Comparison of ENCODE assay signal across 18 cellular contexts in genomic region chr1:239008568-239008967, GRCh38.
A peak's percentile ranks its signal among the peaks of the same experiment; 100 is the strongest.
DNase-seq lines count a peak whose midpoint lies in the region; ATAC-seq and TF ChIP-seq lines count a peak whose summit lies in the region.
"Had no signal": no experiment of that assay in that cellular context is flagged by ENCODE, and none has a peak within 500 bp of the region (broad histone marks: within the 10 kb centered on the region; RNA-seq: fewer than 3 reads in every experiment).

No MANE protein-coding gene starts in this region.

- no peaks in the 10 kb centered on the region for H3K36me3 Mint-ChIP-seq in endothelial cell (ENCODE audit: low read depth, unreplicated experiment)
- H3K36me3 Mint-ChIP-seq in T-helper 17 cell (ENCODE audit: low read depth) = no peaks in the 10 kb centered on the region

- no TSS peak for BruUV-seq in PC-3 (replicated peaks; lab: Mats Ljungman, UMichigan)

- no peaks in the 10 kb centered on the region for H4K20me1 ChIP-seq in PC-3 (ENCODE audit: low read length)
- H4K20me1 ChIP-seq in smooth muscle cell (ENCODE audit: low read depth) = no peaks in the 10 kb centered on the region

- intact Hi-C loops in PC-3 (cut with micrococcal nuclease) = no loop called here
- intact Hi-C loops in left ventricle myocardium superior (cut with micrococcal nuclease) = no loop called here

- H3K4me1 ChIP-seq in PC-3 (ENCODE audit: insufficient read depth, low read length) (no peaks in the 10 kb centered on the region), smooth muscle cell (ENCODE audit: low read depth) (no peaks in the 10 kb centered on the region)
- H3K4me1 ChIP-seq: Caco-2 had no signal

- H3K27me3 ChIP-seq in PC-3 (ENCODE audit: low read length) (no peaks in the 10 kb centered on the region), smooth muscle cell (ENCODE audit: low read depth) (no peaks in the 10 kb centered on the region)

- no peak overlapping the region for H3K9ac ChIP-seq in PC-3 (ENCODE audit: low read length)
- H3K9ac ChIP-seq in smooth muscle cell (ENCODE audit: low read depth) = no peak overlapping the region

- no peaks in the 10 kb centered on the region for H3K36me3 ChIP-seq in PC-3 (ENCODE audit: low read depth, low read length)
- H3K36me3 ChIP-seq in smooth muscle cell (ENCODE audit: low read depth) = no peaks in the 10 kb centered on the region

- H3K4me2 ChIP-seq in PC-3 (ENCODE audit: low read length) (no peak overlapping the region), smooth muscle cell (no peak overlapping the region)

- H3F3A ChIP-seq in PC-3 (ENCODE audit: low read length, unreplicated experiment) (no peaks in the 10 kb centered on the region), smooth muscle cell (ENCODE audit: low read depth) (no peaks in the 10 kb centered on the region)

- H3K9me3 Mint-ChIP-seq in endothelial cell (ENCODE audit: unreplicated experiment) = no peaks in the 10 kb centered on the region
- H3K9me3 Mint-ChIP-seq: CD4-positive, alpha-beta T cell had no signal

- H2AFZ ChIP-seq in PC-3 (ENCODE audit: low read length) (no peak overlapping the region), smooth muscle cell (ENCODE audit: low read depth) (no peak overlapping the region)

- H3K4me1 Mint-ChIP-seq in endothelial cell (ENCODE audit: unreplicated experiment) = no peaks in the 10 kb centered on the region
- no peaks in the 10 kb centered on the region for H3K4me1 Mint-ChIP-seq in T-helper 17 cell

- no peaks in the 10 kb centered on the region for H3K9me2 ChIP-seq in PC-3 (replicated peaks; ENCODE audit: low read length)

- H3K27me3 Mint-ChIP-seq in endothelial cell (ENCODE audit: unreplicated experiment) (no peaks in the 10 kb centered on the region), T-helper 17 cell (no peaks in the 10 kb centered on the region)
- H3K27me3 Mint-ChIP-seq: CD4-positive, alpha-beta T cell had no signal

- CTCF ChIA-PET in PC-3 (lab: Charles Lee) = no interaction called here

- POLR2A ChIA-PET in PC-3 (lab: Charles Lee; ENCODE audit: unreplicated experiment) = no interaction called here

- no peak overlapping the region for H3K4me3 ChIP-seq in PC-3 (ENCODE audit: low read length)
- no peak overlapping the region for H3K4me3 ChIP-seq in smooth muscle cell
- H3K4me3 ChIP-seq: GM12878 had no signal

- DNase-seq in ELR (ENCODE audit: low read depth) (peak; percentile 26), PC-3 (peak; percentile 13), endothelial cell (ENCODE audit: low spot score) (no peak), smooth muscle cell (lab: John Stamatoyannopoulos, UW; ENCODE audit: unreplicated experiment) (no peak), T-helper 17 cell (no peak), left ventricle myocardium superior (no peak)
- no peak for DNase-seq in activated CD8-positive, alpha-beta memory T cell treated with anti-CD3 and anti-CD28 coated beads for 24 hours
- DNase-seq: Caco-2; CD4-positive, alpha-beta T cell; DMS153; GF-D8; NCI-H1436; NCI-H1930; NCI-H226; NCI-H524; NCI-H82 had no signal

- TF ChIP-seq CTCF in PC-3 (conservative IDR thresholded peaks at IDR 0.05; ENCODE audit: low read depth, low read length) (peak; percentile 50), endothelial cell (IDR thresholded peaks at IDR 0.05; ENCODE audit: unreplicated experiment) (peak; percentile 68), smooth muscle cell (IDR thresholded peaks at IDR 0.05; ENCODE audit: borderline replicate concordance, insufficient read depth, poor library complexity, severe bottlenecking) (peak; percentile 6)

- H3K27ac ChIP-seq in PC-3 (ENCODE audit: low read length) (no peak overlapping the region), smooth muscle cell (ENCODE audit: low read depth) (no peak overlapping the region)

- H3K9me3 ChIP-seq in PC-3 (ENCODE audit: low read length) (no peaks in the 10 kb centered on the region), smooth muscle cell (replicated peaks; ENCODE audit: low read depth) (no peaks in the 10 kb centered on the region), T-helper 17 cell (ENCODE audit: control insufficient read depth, low read length, poor library complexity, severe bottlenecking) (no peaks in the 10 kb centered on the region)
- H3K9me3 ChIP-seq: Caco-2 had no signal

- H3K79me2 ChIP-seq in PC-3 (ENCODE audit: low read length) (no peaks in the 10 kb centered on the region), smooth muscle cell (ENCODE audit: low read depth) (no peaks in the 10 kb centered on the region)

- no peak overlapping the region for H3K27ac Mint-ChIP-seq in endothelial cell (ENCODE audit: unreplicated experiment)
- H3K27ac Mint-ChIP-seq in T-helper 17 cell = no peak overlapping the region
- H3K27ac Mint-ChIP-seq: CD4-positive, alpha-beta T cell had no signal

- ATAC-seq in PC-3 (no peak), T-helper 17 cell (no peak), left ventricle myocardium superior (no peak)
- ATAC-seq: GM12878, Right ventricle myocardium inferior had no signal

- H3K4me3 Mint-ChIP-seq in endothelial cell (ENCODE audit: unreplicated experiment) (no peak overlapping the region), T-helper 17 cell (no peak overlapping the region)
- H3K4me3 Mint-ChIP-seq: CD4-positive, alpha-beta T cell had no signal

Comparison
In these comparisons a context has a peak if more than half of its experiments do, and no peak if none do; other contexts are left out.
1. DNase-seq: peak in ELR (single experiment) and PC-3 (single experiment); none in endothelial cell (single experiment), smooth muscle cell (single experiment), T-helper 17 cell (0 of 3), left ventricle myocardium superior (single experiment) and activated CD8-positive, alpha-beta memory T cell treated with anti-CD3 and anti-CD28 coated beads for 24 hours (single experiment).
2. CTCF ChIP-seq: peak in every context shown above with its lines; median percentile 68 in endothelial cell; 50 in PC-3; 6 in smooth muscle cell.